ENCODE assay signal across 11 cellular contexts in genomic region chr3:48681541-48681880, GRCh38. TPM values are rescaled to one million over a fixed set of nuclear protein-coding genes. Genes with fewer than 3 reads are reported as not detected.
"Had no signal": no experiment of that assay in that cellular context is flagged by ENCODE, and none has a peak within 500 bp of the region (broad histone marks: within the 10 kb centered on the region; RNA-seq: fewer than 3 reads in every experiment).

No MANE protein-coding gene starts in this region.

- H3K27ac ChIP-seq: GM23248, HL-60 had no signal

- H3K4me3 ChIP-seq: GM23248, HAP-1 had no signal

- ATAC-seq: HCT116, HepG2 had no signal

- H2AFZ ChIP-seq: GM23248 had no signal

- H3K27ac Mint-ChIP-seq: HFFc6, IgD-negative memory B cell had no signal

- H3K9me3 ChIP-seq: HAP-1 had no signal

- DNase-seq: GM23248, GOT3, H7, HFFc6 had no signal

- H3K9me3 Mint-ChIP-seq: HFFc6, IgD-negative memory B cell had no signal

- H3K4me3 Mint-ChIP-seq: HFFc6, IgD-negative memory B cell had no signal

RNA-seq across cellular contexts. Expression of gene TMEM89, which starts 59.9 kb away (rescaled TPM):
- total RNA-seq: GM23248, H4, H7, HT1080 had no signal
- polyA plus RNA-seq: GM23248, IgD-negative memory B cell had no signal
